8 cellular contexts compared by ENCODE assay signal in genomic region chr3:119322021-119322522, GRCh38. TPM values are rescaled to one million over a fixed set of nuclear protein-coding genes. Genes with fewer than 3 reads are reported as not detected.
DNase-seq lines count a peak whose midpoint lies in the region; ATAC-seq lines count a peak whose summit lies in the region.

No MANE protein-coding gene starts in this region.

- peak overlapping the region; percentile 74 for H3K27ac Mint-ChIP-seq in T-helper 2 cell treated with Interferon-gamma antibody and Interleukin-4, amounts not matched to agents 5 μg/mL and 100 μg/mL, for 36 hours
- peak overlapping the region; percentile 80 to 86 for H3K27ac Mint-ChIP-seq in T-cell

- H3K4me3 Mint-ChIP-seq in T-helper 2 cell treated with Interferon-gamma antibody and Interleukin-4, amounts not matched to agents 5 μg/mL and 100 μg/mL, for 36 hours: peak overlapping the region; percentile 69
- peak overlapping the region; percentile 78 to 84 (median 79) for H3K4me3 Mint-ChIP-seq in T-cell

- CTCF ChIA-PET in T-cell (lab: Charles Lee): interaction anchor here in 1 of 2 donors (1.0 to 1.4 kb wide), 3 partner anchors 19 to 81 kb away, joined by 3 to 4 read pairs (median 3); no protein-coding TSS in a partner anchor

- no peak for DNase-seq in T-helper 2 cell treated with Interferon-gamma antibody and Interleukin-4, amounts not matched to agents 5 μg/mL and 100 μg/mL, for 36 hours (ENCODE audit: low spot score)
- DNase-seq in T-helper 2 cell (no peak), T-cell (no peak), glomerular visceral epithelial cell (ENCODE audit: extremely low spot score) (peak; percentile 39), skeletal muscle cell (ENCODE audit: low read depth) (no peak), NCI-H748 treated with DMSO at 0.1 percent for 48 hours (lab: John Stamatoyannopoulos, UW) (no peak)

- peaks cover 17% of the 10 kb centered on the region for H3K4me1 Mint-ChIP-seq in T-helper 2 cell treated with Interferon-gamma antibody and Interleukin-4, amounts not matched to agents 5 μg/mL and 100 μg/mL, for 36 hours (ENCODE audit: low read depth)
- H3K4me1 Mint-ChIP-seq in T-cell: peaks cover 17 to 20% (median 18%) of the 10 kb centered on the region in 3 donors

- no peaks in the 10 kb centered on the region for H3K36me3 Mint-ChIP-seq in T-helper 2 cell treated with Interferon-gamma antibody and Interleukin-4, amounts not matched to agents 5 μg/mL and 100 μg/mL, for 36 hours (ENCODE audit: low read depth)
- H3K36me3 Mint-ChIP-seq in T-cell: no peaks in the 10 kb centered on the region

- H3K27me3 Mint-ChIP-seq in T-helper 2 cell treated with Interferon-gamma antibody and Interleukin-4, amounts not matched to agents 5 μg/mL and 100 μg/mL, for 36 hours (ENCODE audit: low read depth): peaks cover 20% of the 10 kb centered on the region
- no peaks in the 10 kb centered on the region for H3K27me3 Mint-ChIP-seq in T-cell

- ATAC-seq in T-cell (replicated peaks in 1 of 4): no peak
- ATAC-seq in HG03442 (IDR thresholded peaks at IDR 0.05; ENCODE audit: unreplicated experiment): no peak
- ATAC-seq in HG02973 (IDR thresholded peaks at IDR 0.05; ENCODE audit: unreplicated experiment): no peak

- H3K9me3 Mint-ChIP-seq in T-helper 2 cell treated with Interferon-gamma antibody and Interleukin-4, amounts not matched to agents 5 μg/mL and 100 μg/mL, for 36 hours: no peaks in the 10 kb centered on the region
- no peaks in the 10 kb centered on the region for H3K9me3 Mint-ChIP-seq in T-cell

- peak overlapping the region; percentile 62 for H3K4me3 ChIP-seq in skeletal muscle cell (ENCODE audit: low read depth, low read length)

- POLR2A ChIA-PET in T-cell (lab: Charles Lee): interaction anchor here in 1 of 2 donors (0.6 to 1.9 kb wide), 3 partner anchors 25 to 142 kb away, joined by 3 to 14 read pairs (median 4); partner anchors contain the start of genes ARHGAP31 and TMEM39A

RNA-seq across cellular contexts. Expression of gene ARHGAP31, which starts 27.9 kb away (rescaled TPM):
- 1 to 10 TPM; 2.7 to 5.1 (median 3.4) TPM for total RNA-seq in T-cell
